Comparison of ENCODE assay signal across 14 cellular contexts in the genomic region with DNA sequence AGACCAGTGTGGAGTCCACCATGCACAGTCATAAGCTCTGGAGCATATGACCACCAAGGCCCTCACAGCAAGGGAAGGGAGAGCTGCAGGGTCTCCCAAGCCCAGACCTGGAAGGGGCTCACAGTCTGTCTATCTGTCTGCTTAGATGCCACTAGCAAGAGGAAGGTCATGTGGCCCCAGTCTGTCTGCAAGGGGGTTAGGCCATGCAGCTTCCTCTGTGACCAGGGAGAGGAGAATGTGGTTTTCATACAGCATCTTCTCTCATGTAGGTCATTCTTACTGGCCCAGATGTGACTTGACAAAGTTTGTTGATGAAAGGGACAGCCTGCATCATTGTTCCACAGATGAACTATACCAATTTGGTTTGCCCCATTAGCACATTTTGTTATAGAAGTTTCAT.
A peak's percentile ranks its signal among the peaks of the same experiment; 100 is the strongest.
DNase-seq lines count a peak whose midpoint lies in the region; ATAC-seq lines count a peak whose summit lies in the region.
"Had no signal": no experiment of that assay in that cellular context is flagged by ENCODE, and none has a peak within 500 bp of the region (broad histone marks: within the 10 kb centered on the region; RNA-seq: fewer than 3 reads in every experiment).

No MANE protein-coding gene starts in this region.

- ATAC-seq in activated CD8-positive, alpha-beta memory T cell treated with anti-CD3 and anti-CD28 coated beads, Interleukin-2, amount 10 ng/mL, durations not matched to agents 7 days and 5 days = no peak
- ATAC-seq in natural killer cell treated with Interleukin-12 subunit alpha and Interleukin-12 subunit beta and Interleukin-15 and Interleukin-18, amount 100 ng/mL, for 72 hours = peak; percentile 51 to 54
- ATAC-seq in GM21528 (IDR thresholded peaks at IDR 0.05; ENCODE audit: low FRiP score, unreplicated experiment) = no peak
- ATAC-seq: A549, PC-3 had no signal

- H3K9me3 Mint-ChIP-seq in activated CD8-positive, alpha-beta memory T cell treated with anti-CD3 and anti-CD28 coated beads, Interleukin-2, amount 10 ng/mL, durations not matched to agents 7 days and 5 days (ENCODE audit: low read depth) = no peaks in the 10 kb centered on the region
- H3K9me3 Mint-ChIP-seq in natural killer cell treated with Interleukin-12 subunit alpha and Interleukin-12 subunit beta and Interleukin-15 and Interleukin-18, amount 100 ng/mL, for 72 hours = no peaks in the 10 kb centered on the region
- H3K9me3 Mint-ChIP-seq: CD14-positive monocyte had no signal

- H3K4me3 Mint-ChIP-seq in activated CD8-positive, alpha-beta memory T cell treated with anti-CD3 and anti-CD28 coated beads, Interleukin-2, amount 10 ng/mL, durations not matched to agents 7 days and 5 days = no peak overlapping the region
- no peak overlapping the region for H3K4me3 Mint-ChIP-seq in natural killer cell treated with Interleukin-12 subunit alpha and Interleukin-12 subunit beta and Interleukin-15 and Interleukin-18, amount 100 ng/mL, for 72 hours
- H3K4me3 Mint-ChIP-seq: CD14-positive monocyte had no signal

- no peak overlapping the region for H3K27ac Mint-ChIP-seq in activated CD8-positive, alpha-beta memory T cell treated with anti-CD3 and anti-CD28 coated beads, Interleukin-2, amount 10 ng/mL, durations not matched to agents 7 days and 5 days
- H3K27ac Mint-ChIP-seq in natural killer cell treated with Interleukin-12 subunit alpha and Interleukin-12 subunit beta and Interleukin-15 and Interleukin-18, amount 100 ng/mL, for 72 hours = peak overlapping the region in 1 of 2 donors; percentile 19
- H3K27ac Mint-ChIP-seq: CD14-positive monocyte had no signal

- peaks cover 31% of the 10 kb centered on the region for H3K4me1 Mint-ChIP-seq in activated CD8-positive, alpha-beta memory T cell treated with anti-CD3 and anti-CD28 coated beads, Interleukin-2, amount 10 ng/mL, durations not matched to agents 7 days and 5 days
- H3K4me1 Mint-ChIP-seq in natural killer cell treated with Interleukin-12 subunit alpha and Interleukin-12 subunit beta and Interleukin-15 and Interleukin-18, amount 100 ng/mL, for 72 hours (ENCODE audit: low read depth in 2 of 2) = peaks cover 40% of the 10 kb centered on the region in 2 donors

- no peaks in the 10 kb centered on the region for H3K27me3 Mint-ChIP-seq in activated CD8-positive, alpha-beta memory T cell treated with anti-CD3 and anti-CD28 coated beads, Interleukin-2, amount 10 ng/mL, durations not matched to agents 7 days and 5 days
- no peaks in the 10 kb centered on the region for H3K27me3 Mint-ChIP-seq in natural killer cell treated with Interleukin-12 subunit alpha and Interleukin-12 subunit beta and Interleukin-15 and Interleukin-18, amount 100 ng/mL, for 72 hours

- peaks cover 7% of the 10 kb centered on the region for H3K36me3 Mint-ChIP-seq in activated CD8-positive, alpha-beta memory T cell treated with anti-CD3 and anti-CD28 coated beads, Interleukin-2, amount 10 ng/mL, durations not matched to agents 7 days and 5 days
- no peaks in the 10 kb centered on the region for H3K36me3 Mint-ChIP-seq in natural killer cell treated with Interleukin-12 subunit alpha and Interleukin-12 subunit beta and Interleukin-15 and Interleukin-18, amount 100 ng/mL, for 72 hours

- DNase-seq in activated CD8-positive, alpha-beta memory T cell treated with anti-CD3 and anti-CD28 coated beads, Interleukin-2, amount 10 ng/mL, durations not matched to agents 7 days and 5 days = peak; percentile 44
- DNase-seq in activated CD8-positive, alpha-beta memory T cell treated with anti-CD3 and anti-CD28 coated beads for 24 hours = no peak
- DNase-seq in MV-4-11 (lab: John Stamatoyannopoulos, UW) (peak; percentile 28), UCSD-AML1 (lab: John Stamatoyannopoulos, UW; ENCODE audit: unreplicated experiment) (peak; percentile 25), epidermal melanocyte (ENCODE audit: insufficient read length, low spot score) (no peak), EL (no peak)
- no peak for DNase-seq in natural killer cell treated with Interleukin-12 subunit alpha and Interleukin-12 subunit beta and Interleukin-15 and Interleukin-18, amount 100 ng/mL, for 72 hours (ENCODE audit: low spot score)
- DNase-seq: H7, NCI-H1436 treated with DMSO at 0.1 percent for 48 hours, NCI-H524, PC-3 had no signal

- CTCF ChIA-PET in activated CD8-positive, alpha-beta memory T cell treated with anti-CD3 and anti-CD28 coated beads, Interleukin-2, amount 10 ng/mL, durations not matched to agents 7 days and 5 days (lab: Charles Lee) = no interaction called here

Comparison
In these comparisons a context has a peak if more than half of its experiments do, and no peak if none do; other contexts are left out.
1. DNase-seq: peak in activated CD8-positive, alpha-beta memory T cell treated with anti-CD3 and anti-CD28 coated beads, Interleukin-2, amount 10 ng/mL, durations not matched to agents 7 days and 5 days (single experiment), MV-4-11 (single experiment) and UCSD-AML1 (single experiment); none in activated CD8-positive, alpha-beta memory T cell treated with anti-CD3 and anti-CD28 coated beads for 24 hours (single experiment), natural killer cell treated with Interleukin-12 subunit alpha and Interleukin-12 subunit beta and Interleukin-15 and Interleukin-18, amount 100 ng/mL, for 72 hours (single experiment), epidermal melanocyte (single experiment) and EL (single experiment).
2. ATAC-seq: peak in natural killer cell treated with Interleukin-12 subunit alpha and Interleukin-12 subunit beta and Interleukin-15 and Interleukin-18, amount 100 ng/mL, for 72 hours (2 of 2); none in activated CD8-positive, alpha-beta memory T cell treated with anti-CD3 and anti-CD28 coated beads, Interleukin-2, amount 10 ng/mL, durations not matched to agents 7 days and 5 days (single experiment) and GM21528 (single experiment).